Comparison of ENCODE assay signal across 18 cellular contexts in the genomic region with DNA sequence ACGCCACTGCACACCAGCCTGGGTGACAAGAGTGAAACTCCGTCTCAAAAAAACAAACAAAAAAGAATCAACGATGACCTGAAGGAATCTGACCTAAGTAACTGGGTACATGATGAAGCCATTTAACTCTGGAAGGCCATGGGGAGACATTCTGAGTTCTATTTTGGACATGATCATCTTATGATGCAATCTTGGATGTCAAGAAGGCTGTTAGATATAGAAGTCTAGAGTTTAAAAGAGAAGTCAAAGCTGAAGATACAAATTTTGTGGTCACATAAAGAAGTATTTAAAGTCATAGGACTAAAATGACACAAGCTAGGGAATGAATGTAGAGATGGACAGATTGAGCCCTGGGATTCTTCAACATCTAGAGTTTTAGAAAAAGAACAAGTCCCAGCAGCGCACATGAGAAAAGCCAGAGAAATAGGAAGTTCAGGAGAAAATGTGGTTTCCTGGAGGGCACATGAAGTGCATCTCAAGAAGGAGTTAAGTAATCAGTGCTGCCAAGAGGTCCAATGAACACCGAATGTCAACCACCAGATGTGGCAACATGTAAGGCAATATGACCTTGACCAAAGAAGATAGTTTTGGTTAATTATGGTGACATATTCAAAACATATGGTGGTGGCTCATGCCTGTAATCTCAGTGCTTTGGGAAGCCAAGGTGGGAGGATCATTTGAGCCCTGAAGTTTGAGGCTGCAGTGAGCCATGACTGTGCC. TPM values are rescaled to one million over a fixed set of nuclear protein-coding genes. Genes with fewer than 3 reads are reported as not detected.
DNase-seq lines count a peak whose midpoint lies in the region; ATAC-seq and TF ChIP-seq lines count a peak whose summit lies in the region.
"Had no signal": no experiment of that assay in that cellular context is flagged by ENCODE, and none has a peak within 500 bp of the region (broad histone marks: within the 10 kb centered on the region; RNA-seq: fewer than 3 reads in every experiment).

No MANE protein-coding gene starts in this region.

- no peak overlapping the region for H4K8ac ChIP-seq in mesenchymal stem cell (ENCODE audit: low read length)

- H2AFZ ChIP-seq in mesenchymal stem cell (ENCODE audit: low read depth, low read length), result no peak overlapping the region

- no peak overlapping the region for H2BK12ac ChIP-seq in mesenchymal stem cell (ENCODE audit: low read length in 2 of 2)

- no peak overlapping the region for H3K18ac ChIP-seq in mesenchymal stem cell (ENCODE audit: low read depth in 1 of 2, low read length in 2 of 2)

- no peak overlapping the region for H3K4ac ChIP-seq in mesenchymal stem cell (ENCODE audit: low read depth in 1 of 2, low read length in 2 of 2)

- H3K4me3 Mint-ChIP-seq in activated B cell treated with CpG ODN at 0.5 μM for 24 hours, result no peak overlapping the region
- H3K4me3 Mint-ChIP-seq: HFFc6 had no signal

- peaks cover 74% of the 10 kb centered on the region for H3K36me3 ChIP-seq in DOHH2 (ENCODE audit: control insufficient read depth, low read length)
- peaks cover 13 to 15% of the 10 kb centered on the region in 2 experiments for H3K36me3 ChIP-seq in mesenchymal stem cell (ENCODE audit: control insufficient read depth in 1 of 2, insufficient read depth in 2 of 2, low read depth in 1 of 2, low read length in 2 of 2)
- H3K36me3 ChIP-seq: ovary had no signal

- intact Hi-C loops in activated B cell treated with CpG ODN at 0.5 μM for 24 hours (cut with micrococcal nuclease), result no loop called here

- H3K23ac ChIP-seq in mesenchymal stem cell (ENCODE audit: low read length in 2 of 2), result no peak overlapping the region

- H3K9me2 ChIP-seq in DOHH2 (replicated peaks; ENCODE audit: control insufficient read depth, low read length), result no peaks in the 10 kb centered on the region

- H3K27me3 ChIP-seq in DOHH2 (ENCODE audit: control insufficient read depth, low read length), result no peaks in the 10 kb centered on the region
- no peaks in the 10 kb centered on the region for H3K27me3 ChIP-seq in mesenchymal stem cell (ENCODE audit: control insufficient read depth in 1 of 2, insufficient read depth in 1 of 2, low read length in 2 of 2)
- H3K27me3 ChIP-seq: brain microvascular endothelial cell, ovary had no signal

- H2BK5ac ChIP-seq in mesenchymal stem cell (ENCODE audit: low read depth, low read length, poor library complexity, severe bottlenecking), result no peak overlapping the region

- H3K4me1 Mint-ChIP-seq in activated B cell treated with CpG ODN at 0.5 μM for 24 hours, result peaks cover 23% of the 10 kb centered on the region

- H3K79me2 ChIP-seq in DOHH2 (ENCODE audit: control insufficient read depth, low read length), result peaks cover 35% of the 10 kb centered on the region

- DNase-seq in MV-4-11 (lab: John Stamatoyannopoulos, UW) (peak; percentile 97), activated B cell treated with CpG ODN at 0.5 μM for 24 hours (no peak), mesenchymal stem cell (peak; percentile 16), AG08395 (ENCODE audit: low spot score) (no peak), NCI-H1048 (lab: John Stamatoyannopoulos, UW) (no peak), activated gamma-delta T cell (lab: John Stamatoyannopoulos, UW) (no peak)
- DNase-seq: activated naive CD4-positive, alpha-beta T cell; brain microvascular endothelial cell; HFFc6; hippocampal formation; NCI-H1694; NCI-H446; ovary; PC-3; stimulated activated CD4-positive, alpha-beta T cell treated with anti-CD3 and anti-CD28 coated beads, Interleukin-4, amount 100 ng/mL, for 4 hours had no signal

- POLR2A ChIA-PET in activated B cell treated with CpG ODN at 0.5 μM for 24 hours (lab: Charles Lee), result no interaction called here

- no peaks in the 10 kb centered on the region for H3K27me3 Mint-ChIP-seq in activated B cell treated with CpG ODN at 0.5 μM for 24 hours

- TF ChIP-seq CTCF in DOHH2 (IDR thresholded peaks at IDR 0.05; ENCODE audit: low read depth, low read length, poor library complexity, severe bottlenecking) (no peak), activated B cell treated with CpG ODN at 0.5 μM for 24 hours (IDR thresholded peaks at IDR 0.05) (no peak)

- peak; percentile 14 for ATAC-seq in activated B cell treated with CpG ODN at 0.5 μM for 24 hours (ENCODE audit: low read depth)
- ATAC-seq in GM18873 (IDR thresholded peaks at IDR 0.05; ENCODE audit: low FRiP score, unreplicated experiment), result no peak
- ATAC-seq: PC-3, SK-N-SH treated with all-trans-retinoic acid at 6 μM for 48 hours had no signal

- WGBS in mesenchymal stem cell, result 98% methylated on average over 5 of the region's 5 CpGs

- H3K4me3 ChIP-seq in DOHH2 (ENCODE audit: low read length) (peak overlapping the region; percentile 9), mesenchymal stem cell (ENCODE audit: insufficient read depth in 1 of 2, low read depth in 1 of 2, low read length in 2 of 2) (no peak overlapping the region)
- H3K4me3 ChIP-seq: ovary had no signal

- H3K14ac ChIP-seq in mesenchymal stem cell (ENCODE audit: low read length in 2 of 2), result no peak overlapping the region

- peaks cover 5% of the 10 kb centered on the region for H4K20me1 ChIP-seq in DOHH2 (ENCODE audit: control insufficient read depth, insufficient read depth, low read depth, low read length)

- no peak overlapping the region for H3K9ac ChIP-seq in mesenchymal stem cell (ENCODE audit: low read length)

- H4K91ac ChIP-seq in mesenchymal stem cell (ENCODE audit: low read length), result no peak overlapping the region

- no peak overlapping the region for H3K27ac Mint-ChIP-seq in activated B cell treated with CpG ODN at 0.5 μM for 24 hours
- H3K27ac Mint-ChIP-seq: HFFc6 had no signal

- H3K79me1 ChIP-seq in mesenchymal stem cell (replicated peaks; ENCODE audit: low read length, poor library complexity, severe bottlenecking), result peaks cover 12% of the 10 kb centered on the region

- no peak overlapping the region for H2BK120ac ChIP-seq in mesenchymal stem cell (ENCODE audit: low read depth, low read length)

- H3K4me1 ChIP-seq in DOHH2 (ENCODE audit: control insufficient read depth, low read length) (peaks cover 51% of the 10 kb centered on the region), mesenchymal stem cell (ENCODE audit: control insufficient read depth, insufficient read depth, low read depth, low read length) (peaks cover 7% of the 10 kb centered on the region)

- H3K27ac ChIP-seq in DOHH2 (ENCODE audit: low read depth, low read length) (peak overlapping the region; percentile 17; the same call in 1 of the 2 replicates), mesenchymal stem cell (ENCODE audit: low read length, poor library complexity, severe bottlenecking) (no peak overlapping the region)
- H3K27ac ChIP-seq: brain microvascular endothelial cell, ovary had no signal

- CTCF ChIA-PET in activated B cell treated with CpG ODN at 0.5 μM for 24 hours (lab: Charles Lee), result no interaction called here

- no peak overlapping the region for H2BK15ac ChIP-seq in mesenchymal stem cell (ENCODE audit: low read depth, poor library complexity, severe bottlenecking)

- H3K4me2 ChIP-seq in DOHH2 (ENCODE audit: low read length), result peak overlapping the region; percentile 34
- no peak overlapping the region for H3K4me2 ChIP-seq in mesenchymal stem cell (ENCODE audit: low read length, poor library complexity, severe bottlenecking)

- peaks cover 59% of the 10 kb centered on the region for H3K36me3 Mint-ChIP-seq in activated B cell treated with CpG ODN at 0.5 μM for 24 hours (ENCODE audit: low read depth)

- H3F3A ChIP-seq in DOHH2 (ENCODE audit: control insufficient read depth, insufficient read depth), result peaks cover 19% of the 10 kb centered on the region

- H3K9me3 ChIP-seq in DOHH2 (ENCODE audit: control insufficient read depth, insufficient read depth, low read length) (no peaks in the 10 kb centered on the region), mesenchymal stem cell (ENCODE audit: control insufficient read depth, low read length) (no peaks in the 10 kb centered on the region)
- H3K9me3 ChIP-seq: ovary had no signal

- H3K9me3 Mint-ChIP-seq in activated B cell treated with CpG ODN at 0.5 μM for 24 hours, result no peaks in the 10 kb centered on the region
- H3K9me3 Mint-ChIP-seq: HFFc6 had no signal

- no peak overlapping the region for H2AK5ac ChIP-seq in mesenchymal stem cell (ENCODE audit: low read length, severe bottlenecking)

RNA-seq across cellular contexts. Expression of gene ELK4, which starts 26.8 kb away (rescaled TPM):
- 130 and 141 TPM in 2 replicates for total RNA-seq in activated B cell treated with CpG ODN at 0.5 μM for 24 hours
- polyA plus RNA-seq in mesenchymal stem cell (2013, experiment 1 of 2), result 12.7 TPM
- 12.6 TPM for polyA plus RNA-seq in mesenchymal stem cell (2013, experiment 2 of 2)

Comparison
In these comparisons a context has a peak if more than half of its experiments do, and no peak if none do; other contexts are left out.
1. DNase-seq: peak in MV-4-11 (single experiment) and mesenchymal stem cell (single experiment); none in activated B cell treated with CpG ODN at 0.5 μM for 24 hours (single experiment), AG08395 (single experiment), NCI-H1048 (single experiment) and activated gamma-delta T cell (single experiment).